In genomic region chr7:89857767-89858166, GRCh38 we compare ENCODE assay signal across 2 cellular contexts.
A peak's percentile ranks its signal among the peaks of the same experiment; 100 is the strongest.
TF ChIP-seq lines count a peak whose summit lies in the region.

No MANE protein-coding gene starts in this region.

TF ChIP-seq in HCT116, 20 proteins besides CTCF, POLR2A, EP300 and RAD21:
- TF ChIP-seq ZBTB33 (IDR thresholded peaks at IDR 0.05; ENCODE audit: extremely low read depth, insufficient replicate concordance, low read length), result no peak
- TF ChIP-seq TCF7L2 (IDR thresholded peaks at IDR 0.05; ENCODE audit: borderline replicate concordance, extremely low read depth, insufficient read depth, insufficient read length), result peak; percentile 38
- TF ChIP-seq, protein P1, sequence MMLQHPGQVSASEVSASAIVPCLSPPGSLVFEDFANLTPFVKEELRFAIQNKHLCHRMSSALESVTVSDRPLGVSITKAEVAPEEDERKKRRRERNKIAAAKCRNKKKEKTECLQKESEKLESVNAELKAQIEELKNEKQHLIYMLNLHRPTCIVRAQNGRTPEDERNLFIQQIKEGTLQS (IDR thresholded peaks at IDR 0.05), result no peak
- no peak for TF ChIP-seq SIN3A (IDR thresholded peaks at IDR 0.05; ENCODE audit: low read depth)
- TF ChIP-seq ZFX (IDR thresholded peaks at IDR 0.05), result no peak

TF ChIP-seq in K562, 482 proteins besides CTCF, POLR2A, EP300 and RAD21 (continued from another document):
- TF ChIP-seq, protein P2, sequence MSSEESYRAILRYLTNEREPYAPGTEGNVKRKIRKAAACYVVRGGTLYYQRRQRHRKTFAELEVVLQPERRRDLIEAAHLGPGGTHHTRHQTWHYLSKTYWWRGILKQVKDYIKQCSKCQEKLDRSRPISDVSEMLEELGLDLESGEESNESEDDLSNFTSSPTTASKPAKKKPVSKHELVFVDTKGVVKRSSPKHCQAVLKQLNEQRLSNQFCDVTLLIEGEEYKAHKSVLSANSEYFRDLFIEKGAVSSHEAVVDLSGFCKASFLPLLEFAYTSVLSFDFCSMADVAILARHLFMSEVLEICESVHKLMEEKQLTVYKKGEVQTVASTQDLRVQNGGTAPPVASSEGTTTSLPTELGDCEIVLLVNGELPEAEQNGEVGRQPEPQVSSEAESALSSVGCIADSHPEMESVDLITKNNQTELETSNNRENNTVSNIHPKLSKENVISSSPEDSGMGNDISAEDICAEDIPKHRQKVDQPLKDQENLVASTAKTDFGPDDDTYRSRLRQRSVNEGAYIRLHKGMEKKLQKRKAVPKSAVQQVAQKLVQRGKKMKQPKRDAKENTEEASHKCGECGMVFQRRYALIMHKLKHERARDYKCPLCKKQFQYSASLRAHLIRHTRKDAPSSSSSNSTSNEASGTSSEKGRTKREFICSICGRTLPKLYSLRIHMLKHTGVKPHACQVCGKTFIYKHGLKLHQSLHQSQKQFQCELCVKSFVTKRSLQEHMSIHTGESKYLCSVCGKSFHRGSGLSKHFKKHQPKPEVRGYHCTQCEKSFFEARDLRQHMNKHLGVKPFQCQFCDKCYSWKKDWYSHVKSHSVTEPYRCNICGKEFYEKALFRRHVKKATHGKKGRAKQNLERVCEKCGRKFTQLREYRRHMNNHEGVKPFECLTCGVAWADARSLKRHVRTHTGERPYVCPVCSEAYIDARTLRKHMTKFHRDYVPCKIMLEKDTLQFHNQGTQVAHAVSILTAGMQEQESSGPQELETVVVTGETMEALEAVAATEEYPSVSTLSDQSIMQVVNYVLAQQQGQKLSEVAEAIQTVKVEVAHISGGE (CRISPR knock-in tag; IDR thresholded peaks at IDR 0.05), result no peak
- no peak for TF ChIP-seq ZFPM2 (CRISPR knock-in tag; IDR thresholded peaks at IDR 0.05)
- TF ChIP-seq CBX5 (IDR thresholded peaks at IDR 0.05; ENCODE audit: borderline replicate concordance, low read depth), result 0 out of 2 replicates have a peak, but pooled peaks have one; percentile 52
- no peak for TF ChIP-seq ZNF277 (CRISPR knock-in tag; IDR thresholded peaks at IDR 0.05; ENCODE audit: borderline replicate concordance)
